ENCODE assay signal across 11 cellular contexts in genomic region chr3:192899540-192899982, GRCh38. TPM values are rescaled to one million over a fixed set of nuclear protein-coding genes. Genes with fewer than 3 reads are reported as not detected.
A peak's percentile ranks its signal among the peaks of the same experiment; 100 is the strongest.
DNase-seq lines count a peak whose midpoint lies in the region; ATAC-seq and TF ChIP-seq lines count a peak whose summit lies in the region.
"Had no signal": no experiment of that assay in that cellular context is flagged by ENCODE, and none has a peak within 500 bp of the region (broad histone marks: within the 10 kb centered on the region; RNA-seq: fewer than 3 reads in every experiment).

No MANE protein-coding gene starts in this region.

- H3K4me1 Mint-ChIP-seq in activated CD4-positive, alpha-beta T cell treated with anti-CD3 and anti-CD28 coated beads, Interleukin-2, amount 10 ng/mL, durations not matched to agents 7 days and 5 days: peaks cover 54% of the 10 kb centered on the region

- no peaks in the 10 kb centered on the region for H3F3A ChIP-seq in smooth muscle cell (ENCODE audit: low read depth)

- WGBS in smooth muscle cell (ENCODE audit: low lambda C conversion rate): 58% methylated on average over 3 of the region's 3 CpGs
- WGBS in right cardiac atrium: 70% methylated on average over 3 of the region's 3 CpGs

- CTCF ChIA-PET in activated CD4-positive, alpha-beta T cell treated with anti-CD3 and anti-CD28 coated beads, Interleukin-2, amount 10 ng/mL, durations not matched to agents 7 days and 5 days (lab: Charles Lee): interaction anchor here (1.0 to 1.4 kb wide), 2 partner anchors 10 to 11 kb away, joined by 4 read pairs; no protein-coding TSS in a partner anchor

- intact Hi-C loops in right cardiac atrium (cut with DNase I): no loop called here

- H3K4me1 ChIP-seq in smooth muscle cell (ENCODE audit: low read depth) (peaks cover 4% of the 10 kb centered on the region), right cardiac atrium (ENCODE audit: control insufficient read depth, insufficient read depth, low read length) (no peaks in the 10 kb centered on the region)

- H3K36me3 ChIP-seq in smooth muscle cell (ENCODE audit: low read depth): no peaks in the 10 kb centered on the region
- H3K36me3 ChIP-seq: BLaER1 treated with 17β-estradiol and CSF1 and Interleukin-3, amounts not matched to agents 10 nM and 100 nM had no signal

- no peaks in the 10 kb centered on the region for H3K27me3 ChIP-seq in smooth muscle cell (ENCODE audit: low read depth)
- H3K27me3 ChIP-seq in right cardiac atrium (ENCODE audit: control insufficient read depth, insufficient read depth): no peaks in the 10 kb centered on the region
- H3K27me3 ChIP-seq: BLaER1 treated with 17β-estradiol and CSF1 and Interleukin-3, amounts not matched to agents 10 nM and 100 nM had no signal

- H3K9ac ChIP-seq in smooth muscle cell (ENCODE audit: low read depth): no peak overlapping the region
- H3K9ac ChIP-seq: BLaER1 treated with 17β-estradiol and CSF1 and Interleukin-3, amounts not matched to agents 10 nM and 100 nM had no signal

- H3K9me3 ChIP-seq in smooth muscle cell (replicated peaks; ENCODE audit: low read depth) (no peaks in the 10 kb centered on the region), right cardiac atrium (ENCODE audit: control insufficient read depth, low read length) (no peaks in the 10 kb centered on the region)

- H3K27ac ChIP-seq in smooth muscle cell (ENCODE audit: low read depth) (peak overlapping the region; percentile 45), right cardiac atrium (ENCODE audit: low read length) (no peak overlapping the region)
- H3K27ac ChIP-seq: BLaER1 treated with 17β-estradiol and CSF1 and Interleukin-3, amounts not matched to agents 10 nM and 100 nM had no signal

- H4K20me1 ChIP-seq in smooth muscle cell (ENCODE audit: low read depth): peaks cover 35% of the 10 kb centered on the region
- H4K20me1 ChIP-seq: BLaER1 treated with 17β-estradiol and CSF1 and Interleukin-3, amounts not matched to agents 10 nM and 100 nM had no signal

- peak overlapping the region; percentile 81 for H3K27ac Mint-ChIP-seq in activated CD4-positive, alpha-beta T cell treated with anti-CD3 and anti-CD28 coated beads, Interleukin-2, amount 10 ng/mL, durations not matched to agents 7 days and 5 days
- H3K27ac Mint-ChIP-seq: activated naive CD4-positive, alpha-beta T cell treated with anti-CD3 and anti-CD28 coated beads, Interleukin-2, amount 50 U/mL, for 24 hours had no signal

- H3K9me3 Mint-ChIP-seq in activated CD4-positive, alpha-beta T cell treated with anti-CD3 and anti-CD28 coated beads, Interleukin-2, amount 10 ng/mL, durations not matched to agents 7 days and 5 days: peaks cover 12% of the 10 kb centered on the region
- H3K9me3 Mint-ChIP-seq: activated naive CD4-positive, alpha-beta T cell treated with anti-CD3 and anti-CD28 coated beads, Interleukin-2, amount 50 U/mL, for 24 hours; nephron had no signal

- H2AFZ ChIP-seq in smooth muscle cell (ENCODE audit: low read depth): no peak overlapping the region

- no peak for DNase-seq in activated CD4-positive, alpha-beta T cell treated with anti-CD3 and anti-CD28 coated beads, Interleukin-2, amount 10 ng/mL, durations not matched to agents 7 days and 5 days
- no peak for DNase-seq in activated CD4-positive, alpha-beta T cell treated with anti-CD3 and anti-CD28 coated beads for 1 hour
- DNase-seq in NCI-H82 (lab: John Stamatoyannopoulos, UW): peak; percentile 76
- DNase-seq in cerebellum (ENCODE audit: low spot score): peak; percentile 26
- no peak for DNase-seq in smooth muscle cell (lab: John Stamatoyannopoulos, UW; ENCODE audit: unreplicated experiment)
- DNase-seq in right cardiac atrium: no peak
- DNase-seq in NOMO-1 treated with dmso at 0.1 percent for 144 hours (lab: John Stamatoyannopoulos, UW; ENCODE audit: unreplicated experiment): no peak

- no peak overlapping the region for H3K4me3 ChIP-seq in smooth muscle cell
- H3K4me3 ChIP-seq in right cardiac atrium (ENCODE audit: low read length): no peak overlapping the region
- H3K4me3 ChIP-seq: BLaER1 treated with 17β-estradiol and CSF1 and Interleukin-3, amounts not matched to agents 10 nM and 100 nM had no signal

- H3K27me3 Mint-ChIP-seq in activated CD4-positive, alpha-beta T cell treated with anti-CD3 and anti-CD28 coated beads, Interleukin-2, amount 10 ng/mL, durations not matched to agents 7 days and 5 days: peaks cover 10% of the 10 kb centered on the region

- H3K79me2 ChIP-seq in smooth muscle cell (ENCODE audit: low read depth): peaks cover 63% of the 10 kb centered on the region

- POLR2A ChIA-PET in activated CD4-positive, alpha-beta T cell treated with anti-CD3 and anti-CD28 coated beads, Interleukin-2, amount 10 ng/mL, durations not matched to agents 7 days and 5 days (lab: Charles Lee): no interaction called here

- ATAC-seq in GM19324 (IDR thresholded peaks at IDR 0.05; ENCODE audit: low FRiP score, unreplicated experiment) (no peak), right cardiac atrium (no peak)

- H3K4me3 Mint-ChIP-seq in activated CD4-positive, alpha-beta T cell treated with anti-CD3 and anti-CD28 coated beads, Interleukin-2, amount 10 ng/mL, durations not matched to agents 7 days and 5 days: no peak overlapping the region
- H3K4me3 Mint-ChIP-seq: nephron had no signal

- no peak for TF ChIP-seq CTCF in smooth muscle cell (IDR thresholded peaks at IDR 0.05; ENCODE audit: borderline replicate concordance, insufficient read depth, poor library complexity, severe bottlenecking)

- no peak overlapping the region for H3K4me2 ChIP-seq in smooth muscle cell

- H3K36me3 Mint-ChIP-seq in activated CD4-positive, alpha-beta T cell treated with anti-CD3 and anti-CD28 coated beads, Interleukin-2, amount 10 ng/mL, durations not matched to agents 7 days and 5 days (ENCODE audit: low read depth): peaks cover 42% of the 10 kb centered on the region

RNA-seq across cellular contexts. Expression of gene MB21D2, which starts 18.1 kb away (rescaled TPM):
- total RNA-seq in activated CD4-positive, alpha-beta T cell treated with anti-CD3 and anti-CD28 coated beads, Interleukin-2, amount 10 ng/mL, durations not matched to agents 7 days and 5 days: 1 to 10 TPM; 6.6 to 7.7 TPM
- total RNA-seq in cerebellum (41.1 TPM), smooth muscle cell (16.9 and 17.1 TPM in 2 replicates), right cardiac atrium (1 to 10 TPM; 3.1 to 3.9 (median 3.7) TPM)
- polyA plus RNA-seq in smooth muscle cell (5.2 and 7.1 TPM in 2 replicates), right cardiac atrium (1.3 TPM)

Comparison
In these comparisons a context has a peak if more than half of its experiments do, and no peak if none do; other contexts are left out.
1. DNase-seq: peak in NCI-H82 (single experiment) and cerebellum (single experiment); none in activated CD4-positive, alpha-beta T cell treated with anti-CD3 and anti-CD28 coated beads, Interleukin-2, amount 10 ng/mL, durations not matched to agents 7 days and 5 days (single experiment), activated CD4-positive, alpha-beta T cell treated with anti-CD3 and anti-CD28 coated beads for 1 hour (single experiment), smooth muscle cell (single experiment), right cardiac atrium (0 of 3) and NOMO-1 treated with dmso at 0.1 percent for 144 hours (single experiment).